12 cellular contexts compared by ENCODE assay signal in the genomic region with DNA sequence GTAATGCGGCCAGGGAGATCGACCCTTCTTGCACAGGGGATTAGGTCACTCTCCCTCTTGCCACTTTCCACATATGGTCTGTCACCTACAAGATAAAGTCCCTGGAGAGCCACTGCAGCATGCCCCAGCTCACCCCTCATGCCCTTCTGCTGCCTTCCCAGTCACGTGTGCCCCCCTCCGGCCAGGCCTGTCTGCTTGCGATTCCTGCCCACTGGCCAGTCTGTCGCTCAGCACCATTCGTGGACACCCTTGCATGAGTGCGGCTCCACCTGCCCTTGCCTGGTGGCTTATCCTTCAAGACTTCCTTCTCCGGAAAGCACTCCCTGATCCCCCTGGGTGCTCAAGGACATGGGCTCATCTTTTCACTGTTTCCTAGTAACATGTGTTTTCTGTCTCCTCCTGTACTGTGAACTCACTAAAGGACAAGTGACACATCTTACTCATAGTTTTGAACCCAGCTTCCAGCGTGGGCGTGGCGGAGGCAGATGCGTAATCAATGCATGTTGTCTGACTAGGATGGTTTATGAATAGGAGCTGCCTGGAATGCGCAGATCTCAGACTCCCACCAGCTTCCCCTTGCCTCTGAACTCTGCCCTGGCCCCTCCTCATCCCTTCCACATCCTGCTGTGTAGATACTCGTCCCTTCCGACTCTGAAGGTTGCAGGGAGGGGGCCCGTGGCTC. TPM values are rescaled to one million over a fixed set of nuclear protein-coding genes. Genes with fewer than 3 reads are reported as not detected.
DNase-seq lines count a peak whose midpoint lies in the region; ATAC-seq and TF ChIP-seq lines count a peak whose summit lies in the region.
"Had no signal": no experiment of that assay in that cellular context is flagged by ENCODE, and none has a peak within 500 bp of the region (broad histone marks: within the 10 kb centered on the region; RNA-seq: fewer than 3 reads in every experiment).

No MANE protein-coding gene starts in this region.

- H3K27ac Mint-ChIP-seq in HFFc6 = peak overlapping the region; percentile 87
- no peak overlapping the region for H3K27ac Mint-ChIP-seq in activated naive CD8-positive, alpha-beta T cell treated with anti-CD3 and anti-CD28 coated beads for 36 hours
- H3K27ac Mint-ChIP-seq: CD8-positive, alpha-beta T cell had no signal

- peak overlapping the region; percentile 53; the same call in 1 of the 2 replicates for H3K4me3 Mint-ChIP-seq in HFFc6
- H3K4me3 Mint-ChIP-seq in activated naive CD8-positive, alpha-beta T cell treated with anti-CD3 and anti-CD28 coated beads for 36 hours = no peak overlapping the region
- H3K4me3 Mint-ChIP-seq: CD8-positive, alpha-beta T cell had no signal

- H3K4me1 ChIP-seq in mucosa of descending colon (ENCODE audit: low read depth) (no peaks in the 10 kb centered on the region), psoas muscle (no peaks in the 10 kb centered on the region)

- H3K36me3 ChIP-seq in mucosa of descending colon (ENCODE audit: low read depth) (no peaks in the 10 kb centered on the region), psoas muscle (ENCODE audit: insufficient read depth in 1 of 2, low read depth in 1 of 2) (no peaks in the 10 kb centered on the region)

- H3K36me3 Mint-ChIP-seq in HFFc6 (ENCODE audit: low read depth) = no peaks in the 10 kb centered on the region
- H3K36me3 Mint-ChIP-seq in activated naive CD8-positive, alpha-beta T cell treated with anti-CD3 and anti-CD28 coated beads for 36 hours = no peaks in the 10 kb centered on the region
- H3K36me3 Mint-ChIP-seq: CD8-positive, alpha-beta T cell had no signal

- WGBS in psoas muscle, 3 donors = 60 to 71% (median 64%) methylated on average over 17 of the region's 17 CpGs

- peak; percentile 23 for ATAC-seq in mucosa of descending colon
- ATAC-seq in GM18519 (IDR thresholded peaks at IDR 0.05; ENCODE audit: low FRiP score, unreplicated experiment) = no peak
- no peak for ATAC-seq in psoas muscle
- ATAC-seq: CD8-positive, alpha-beta T cell had no signal

- peaks cover 4% of the 10 kb centered on the region; the same call in 1 of the 2 replicates for H3K9me3 Mint-ChIP-seq in HFFc6
- H3K9me3 Mint-ChIP-seq in activated naive CD8-positive, alpha-beta T cell treated with anti-CD3 and anti-CD28 coated beads for 36 hours = no peaks in the 10 kb centered on the region

- no peak overlapping the region for H3K4me3 ChIP-seq in mucosa of descending colon
- no peak overlapping the region for H3K4me3 ChIP-seq in psoas muscle

- H3K27me3 ChIP-seq in psoas muscle (ENCODE audit: insufficient read depth in 3 of 3, low read length in 2 of 3) = no peaks in the 10 kb centered on the region

- H3K9me3 ChIP-seq in mucosa of descending colon = no peaks in the 10 kb centered on the region
- H3K9me3 ChIP-seq in psoas muscle = no peaks in the 10 kb centered on the region

- TF ChIP-seq CTCF in HFFc6 (IDR thresholded peaks at IDR 0.05) = no peak
- no peak for TF ChIP-seq CTCF in mucosa of descending colon (IDR thresholded peaks at IDR 0.05)
- TF ChIP-seq CTCF in psoas muscle (IDR thresholded peaks at IDR 0.05) = no peak

- intact Hi-C loops in mucosa of descending colon (cut with DNase I, micrococcal nuclease) (no loop called here), psoas muscle (cut with DNase I) (no loop called here)

- DNase-seq in AG08395 (ENCODE audit: low spot score) (peak; percentile 57), HFFc6 (peak; percentile 56), mucosa of descending colon (no peak), NCI-H1417 treated with DMSO at 0.1 percent for 48 hours (lab: John Stamatoyannopoulos, UW) (no peak), amniotic stem cell (lab: John Stamatoyannopoulos, UW) (no peak), psoas muscle (no peak)
- DNase-seq in activated naive CD8-positive, alpha-beta T cell treated with anti-CD3 and anti-CD28 coated beads for 36 hours = peak; percentile 18
- DNase-seq: NCI-H187 had no signal

- peaks cover 4% of the 10 kb centered on the region for H3K27me3 Mint-ChIP-seq in HFFc6 (ENCODE audit: insufficient read depth)
- H3K27me3 Mint-ChIP-seq in activated naive CD8-positive, alpha-beta T cell treated with anti-CD3 and anti-CD28 coated beads for 36 hours = no peaks in the 10 kb centered on the region

- no peak overlapping the region for H3K27ac ChIP-seq in psoas muscle
- H3K27ac ChIP-seq: HL-60, RWPE1 had no signal

- H3K4me1 Mint-ChIP-seq in HFFc6 (ENCODE audit: low read depth) = peaks cover 32% of the 10 kb centered on the region
- H3K4me1 Mint-ChIP-seq in activated naive CD8-positive, alpha-beta T cell treated with anti-CD3 and anti-CD28 coated beads for 36 hours = peaks cover 10% of the 10 kb centered on the region

RNA-seq across cellular contexts. Expression of gene NT5DC4, which starts 7.8 kb away (rescaled TPM):
- not detected for total RNA-seq in HFFc6 (2021; fragmentation: NEBNext Ultra II Directional; extraction: Animal tissue kit (Norgen Biotek cat#: 25700))
- not detected for total RNA-seq in activated naive CD8-positive, alpha-beta T cell treated with anti-CD3 and anti-CD28 coated beads for 36 hours
- not detected for total RNA-seq in mucosa of descending colon
- total RNA-seq in psoas muscle = not detected
- polyA plus RNA-seq in psoas muscle = not detected
- total RNA-seq: CD8-positive, alpha-beta T cell had no signal

RNA-seq across cellular contexts. Expression of gene CKAP2L, which starts 51.4 kb away (rescaled TPM):
- total RNA-seq in HFFc6 (2021; fragmentation: NEBNext Ultra II Directional; extraction: Animal tissue kit (Norgen Biotek cat#: 25700)) = 10 to 100 TPM; 10.6 to 35.7 (median 30.2) TPM
- total RNA-seq in activated naive CD8-positive, alpha-beta T cell treated with anti-CD3 and anti-CD28 coated beads for 36 hours = 10 to 100 TPM; 24.3 to 25.8 TPM
- 1 to 10 TPM; 1.2 to 9.5 (median 2.8) TPM for total RNA-seq in mucosa of descending colon
- under 1 TPM in 2 of 4 donors, not detected in 2; 0.05 to 0.19 TPM for total RNA-seq in psoas muscle
- polyA plus RNA-seq in psoas muscle = under 1 TPM in 2 of 3 donors, not detected in 1; 0.05 to 0.13 TPM

Comparison
In these comparisons a context has a peak if more than half of its experiments do, and no peak if none do; other contexts are left out.
1. DNase-seq: peak in AG08395 (single experiment), HFFc6 (single experiment) and activated naive CD8-positive, alpha-beta T cell treated with anti-CD3 and anti-CD28 coated beads for 36 hours (single experiment); none in mucosa of descending colon (0 of 3), NCI-H1417 treated with DMSO at 0.1 percent for 48 hours (single experiment), amniotic stem cell (single experiment) and psoas muscle (0 of 2).